ENCODE assay signal across 30 cellular contexts in the genomic region with DNA sequence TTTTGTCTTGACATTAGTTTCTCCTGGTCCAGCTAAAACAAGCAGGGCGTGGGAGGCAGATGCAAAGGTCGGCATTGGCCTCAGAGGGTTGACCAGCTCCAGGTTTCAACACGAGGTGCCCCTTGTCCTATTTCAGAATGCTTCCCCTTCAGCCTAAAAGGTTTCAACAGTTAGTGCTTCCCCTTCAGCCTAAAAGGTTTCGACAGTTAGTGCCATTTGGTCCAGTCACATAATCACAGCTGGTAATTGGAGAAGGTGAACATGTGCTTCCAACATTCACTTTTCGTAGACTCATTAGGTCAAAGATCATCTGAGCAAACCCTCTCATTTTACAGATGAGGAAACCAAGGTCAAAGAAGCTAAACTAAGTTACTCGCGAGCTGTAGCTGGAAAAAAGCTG.
DNase-seq lines count a peak whose midpoint lies in the region; ATAC-seq, FAIRE-seq and TF ChIP-seq lines count a peak whose summit lies in the region.
"Had no signal": no experiment of that assay in that cellular context is flagged by ENCODE, and none has a peak within 500 bp of the region (broad histone marks: within the 10 kb centered on the region; RNA-seq: fewer than 3 reads in every experiment).

No MANE protein-coding gene starts in this region.

- H3K27me3 Mint-ChIP-seq in naive thymus-derived CD4-positive, alpha-beta T cell, result peaks cover 0 to 3% (median 0%) of the 10 kb centered on the region in 5 donors
- H3K27me3 Mint-ChIP-seq: B cell, T-cell had no signal

- DNase-seq in AML-193 (lab: John Stamatoyannopoulos, UW), result peak; percentile 2 to 10
- DNase-seq in NCI-H69 (lab: John Stamatoyannopoulos, UW), result peak; percentile 14
- DNase-seq in fibroblast of mammary gland (ENCODE audit: low read depth), result peak; percentile 12
- no peak for DNase-seq in naive thymus-derived CD4-positive, alpha-beta T cell
- no peak for DNase-seq in HTR-8/SVneo (ENCODE audit: insufficient read length, low spot score)
- no peak for DNase-seq in GM23248
- DNase-seq in central memory CD4-positive, alpha-beta T cell, result no peak
- DNase-seq in 8988T, result no peak
- DNase-seq: activated CD4-positive, alpha-beta memory T cell treated with anti-CD3 and anti-CD28 coated beads, Interleukin-2, amount 10 ng/mL, durations not matched to agents 7 days and 5 days; activated CD4-positive, CD25-positive, alpha-beta regulatory T cell treated with anti-CD3 and anti-CD28 coated beads, Interleukin-2, amount 50 U/mL, for 72 hours; Caco-2; cerebellar nuclear complex; effector memory CD4-positive, alpha-beta T cell; left ventricle myocardium inferior; NCI-H1105 treated with DMSO at 0.1 percent for 48 hours; NCI-H2029; NCI-H345; SIG-M5; sigmoid colon; stimulated activated CD4-positive, alpha-beta T cell treated with anti-CD3 and anti-CD28 coated beads, Interleukin-15, amount 100 ng/mL, for 24 hours; stomach; T-cell had no signal

- CTCF ChIA-PET in naive thymus-derived CD4-positive, alpha-beta T cell (lab: Charles Lee), result no interaction called here

- in situ Hi-C loops in GM23248 (cut with MboI), result no loop called here

- H3K36me3 ChIP-seq in naive thymus-derived CD4-positive, alpha-beta T cell (ENCODE audit: control insufficient read depth in 2 of 3, insufficient read depth in 3 of 3, low read length in 3 of 3), result no peaks in the 10 kb centered on the region
- no peaks in the 10 kb centered on the region for H3K36me3 ChIP-seq in GM23248 (ENCODE audit: low read depth)
- H3K36me3 ChIP-seq: left ventricle myocardium inferior, sigmoid colon, stomach, tibial nerve had no signal

- POLR2A ChIA-PET in naive thymus-derived CD4-positive, alpha-beta T cell (lab: Charles Lee), result interaction anchor here (0.6 kb wide), 2 partner anchors 282 to 297 kb away, joined by 3 to 4 read pairs; no protein-coding TSS in a partner anchor

- no peaks in the 10 kb centered on the region for H3K27me3 ChIP-seq in naive thymus-derived CD4-positive, alpha-beta T cell (ENCODE audit: control insufficient read depth in 2 of 2, insufficient read depth in 2 of 2, low read length in 2 of 2)
- H3K27me3 ChIP-seq in GM23248 (replicated peaks; ENCODE audit: insufficient read depth), result peaks cover 8% of the 10 kb centered on the region; the same call in 1 of the 2 replicates
- H3K27me3 ChIP-seq: hepatocyte, sigmoid colon, stomach, tibial nerve had no signal

- no peak overlapping the region for H3K4me3 Mint-ChIP-seq in naive thymus-derived CD4-positive, alpha-beta T cell
- H3K4me3 Mint-ChIP-seq: activated CD4-positive, alpha-beta memory T cell treated with anti-CD3 and anti-CD28 coated beads, Interleukin-2, amount 10 ng/mL, durations not matched to agents 7 days and 5 days; B cell; T-cell had no signal

- peaks cover 0 to 12% of the 10 kb centered on the region in 2 donors for H3K4me1 ChIP-seq in naive thymus-derived CD4-positive, alpha-beta T cell (ENCODE audit: control insufficient read depth in 2 of 2, insufficient read depth in 2 of 2, low read length in 2 of 2)
- no peaks in the 10 kb centered on the region for H3K4me1 ChIP-seq in GM23248 (ENCODE audit: insufficient read depth)
- H3K4me1 ChIP-seq: sigmoid colon had no signal

- no peak for TF ChIP-seq CTCF in fibroblast of mammary gland (conservative IDR thresholded peaks at IDR 0.05; ENCODE audit: control insufficient read depth, insufficient read depth, low read depth, low read length)

- WGBS in GM23248 (ENCODE audit: low coverage in 1 of 2, low lambda C conversion rate in 2 of 2, missing lambda C conversion rate in 2 of 2), 2 experiments, result 69 to 73% methylated on average over 7 of the region's 7 CpGs

- no peak overlapping the region for H2AFZ ChIP-seq in GM23248
- H2AFZ ChIP-seq: hepatocyte had no signal

- FAIRE-seq in HTR-8/SVneo (lab: Jason Lieb, UNC), result no peak
- FAIRE-seq: A549, frontal cortex, GM12878, H54 had no signal

- H3K9ac ChIP-seq in GM23248, result no peak overlapping the region

- no peaks in the 10 kb centered on the region for H3K9me2 ChIP-seq in GM23248 (ENCODE audit: insufficient read depth)

- H3K4me1 Mint-ChIP-seq in naive thymus-derived CD4-positive, alpha-beta T cell, result peaks cover 3 to 21% (median 14%) of the 10 kb centered on the region in 7 donors
- H3K4me1 Mint-ChIP-seq: activated CD4-positive, alpha-beta memory T cell treated with anti-CD3 and anti-CD28 coated beads, Interleukin-2, amount 10 ng/mL, durations not matched to agents 7 days and 5 days had no signal

- ATAC-seq in naive thymus-derived CD4-positive, alpha-beta T cell, result peak; percentile 50
- ATAC-seq: GM12878, T-cell had no signal

- intact Hi-C loops in naive thymus-derived CD4-positive, alpha-beta T cell (cut with micrococcal nuclease), result no loop called here

- no peaks in the 10 kb centered on the region for H3F3A ChIP-seq in GM23248 (ENCODE audit: insufficient read depth)

- no peak overlapping the region for H3K27ac Mint-ChIP-seq in naive thymus-derived CD4-positive, alpha-beta T cell
- H3K27ac Mint-ChIP-seq: activated CD4-positive, alpha-beta memory T cell treated with anti-CD3 and anti-CD28 coated beads, Interleukin-2, amount 10 ng/mL, durations not matched to agents 7 days and 5 days; B cell; progenitor cell of endocrine pancreas had no signal

- H4K20me1 ChIP-seq in GM23248 (ENCODE audit: insufficient read depth), result no peaks in the 10 kb centered on the region

- H3K9me3 ChIP-seq in naive thymus-derived CD4-positive, alpha-beta T cell (ENCODE audit: control insufficient read depth in 2 of 3, low read length in 3 of 3), result no peaks in the 10 kb centered on the region
- H3K9me3 ChIP-seq in GM23248 (ENCODE audit: low read depth), result no peaks in the 10 kb centered on the region
- H3K9me3 ChIP-seq: A549, Caco-2, left ventricle myocardium inferior, sigmoid colon, stomach, tibial nerve had no signal

- H3K4me3 ChIP-seq in fibroblast of mammary gland (ENCODE audit: control insufficient read depth, low read depth, low read length), result no peak overlapping the region
- H3K4me3 ChIP-seq in naive thymus-derived CD4-positive, alpha-beta T cell (ENCODE audit: low read length), result no peak overlapping the region
- H3K4me3 ChIP-seq in GM23248, result no peak overlapping the region
- H3K4me3 ChIP-seq: A549, GM12878, hepatocyte, left ventricle myocardium inferior, sigmoid colon, stomach, tibial nerve had no signal

- no peak overlapping the region for H3K27ac ChIP-seq in naive thymus-derived CD4-positive, alpha-beta T cell (ENCODE audit: low read depth, low read length)
- no peak overlapping the region for H3K27ac ChIP-seq in GM23248
- H3K27ac ChIP-seq: A549, hepatocyte, left ventricle myocardium inferior, sigmoid colon, stomach, tibial nerve had no signal

- no peak overlapping the region for H3K4me2 ChIP-seq in GM23248 (ENCODE audit: unreplicated experiment)
- H3K4me2 ChIP-seq: A549, hepatocyte had no signal

- no peaks in the 10 kb centered on the region for H3K79me2 ChIP-seq in GM23248 (ENCODE audit: insufficient read depth)
- H3K79me2 ChIP-seq: hepatocyte had no signal

- H3K9me3 Mint-ChIP-seq in naive thymus-derived CD4-positive, alpha-beta T cell, result peaks cover 0 to 9% (median 0%) of the 10 kb centered on the region in 11 donors
- H3K9me3 Mint-ChIP-seq: activated CD4-positive, alpha-beta memory T cell treated with anti-CD3 and anti-CD28 coated beads, Interleukin-2, amount 10 ng/mL, durations not matched to agents 7 days and 5 days; T-cell had no signal

- H3K36me3 Mint-ChIP-seq in naive thymus-derived CD4-positive, alpha-beta T cell, result peaks cover 0 to 2% (median 0%) of the 10 kb centered on the region in 5 donors
- H3K36me3 Mint-ChIP-seq: T-cell had no signal

Comparison
In these comparisons a context has a peak if more than half of its experiments do, and no peak if none do; other contexts are left out.
1. DNase-seq: peak in AML-193 (2 of 2), NCI-H69 (single experiment) and fibroblast of mammary gland (single experiment); none in naive thymus-derived CD4-positive, alpha-beta T cell (0 of 9), HTR-8/SVneo (single experiment), GM23248 (single experiment), central memory CD4-positive, alpha-beta T cell (single experiment) and 8988T (single experiment).